Comparison of ENCODE assay signal across 9 cellular contexts in the genomic region with DNA sequence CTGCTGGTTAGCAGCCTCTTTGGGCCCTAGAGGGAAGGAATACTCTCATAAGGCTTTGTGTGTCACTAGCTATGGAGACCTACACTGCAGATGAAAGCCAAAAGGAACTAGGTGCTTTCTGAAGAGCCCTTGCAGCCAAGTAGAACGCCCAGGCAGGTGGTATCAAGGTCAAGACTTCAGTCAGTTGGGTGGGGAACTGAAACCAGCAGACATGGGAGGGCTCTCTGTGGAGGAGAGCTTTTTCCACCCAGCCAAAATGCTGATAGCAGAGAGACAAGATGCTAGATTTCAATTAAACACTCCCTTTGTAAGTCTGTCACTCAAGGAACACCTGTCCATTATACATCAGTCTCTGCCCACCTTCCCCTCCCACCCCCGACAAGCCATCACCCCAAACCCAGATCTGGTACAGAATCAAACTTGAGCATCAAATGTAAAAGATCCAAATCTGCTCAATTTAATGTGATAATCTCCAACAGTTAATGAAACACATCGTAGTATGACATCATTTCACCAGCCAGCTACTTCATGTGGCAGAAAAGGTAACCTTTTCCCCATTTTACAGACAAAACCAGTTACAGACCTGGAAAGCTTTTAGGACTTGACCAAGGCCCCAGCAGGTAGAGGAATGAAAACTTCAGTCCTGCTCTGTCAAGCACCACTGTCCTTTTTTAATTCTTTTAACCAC. TPM values are rescaled to one million over a fixed set of nuclear protein-coding genes. Genes with fewer than 3 reads are reported as not detected.
A peak's percentile ranks its signal among the peaks of the same experiment; 100 is the strongest.
DNase-seq lines count a peak whose midpoint lies in the region; ATAC-seq and TF ChIP-seq lines count a peak whose summit lies in the region.
"Had no signal": no experiment of that assay in that cellular context is flagged by ENCODE, and none has a peak within 500 bp of the region (broad histone marks: within the 10 kb centered on the region; RNA-seq: fewer than 3 reads in every experiment).

No MANE protein-coding gene starts in this region.

- H3K79me2 ChIP-seq in hepatocyte, result peaks cover 45% of the 10 kb centered on the region

- no peak for TF ChIP-seq CTCF in hepatocyte (IDR thresholded peaks at IDR 0.05; ENCODE audit: poor library complexity)

- intact Hi-C loops in Right ventricle myocardium superior (cut with DNase I), result no loop called here

- ATAC-seq in GM18861 (IDR thresholded peaks at IDR 0.05; ENCODE audit: unreplicated experiment) (peak; percentile 78), GM21576 (IDR thresholded peaks at IDR 0.05; ENCODE audit: unreplicated experiment) (peak; percentile 84), HG03457 (IDR thresholded peaks at IDR 0.05; ENCODE audit: unreplicated experiment) (peak; percentile 70), Right ventricle myocardium superior (ENCODE audit: poor library complexity) (no peak)

- peak overlapping the region; percentile 11 for H3K27ac ChIP-seq in hepatocyte

- H3K4me1 ChIP-seq in hepatocyte (ENCODE audit: insufficient read depth), result no peaks in the 10 kb centered on the region

- no peaks in the 10 kb centered on the region for H3K36me3 ChIP-seq in hepatocyte (replicated peaks; ENCODE audit: insufficient read depth, low read depth)

- H4K20me1 ChIP-seq in hepatocyte (ENCODE audit: insufficient read depth, poor library complexity, severe bottlenecking), result peaks cover 6% of the 10 kb centered on the region

- no peaks in the 10 kb centered on the region for H3K27me3 ChIP-seq in hepatocyte

- H2AFZ ChIP-seq in hepatocyte, result no peak overlapping the region

- H3K4me2 ChIP-seq in hepatocyte, result no peak overlapping the region

- H3K4me3 ChIP-seq in hepatocyte, result no peak overlapping the region

- DNase-seq in hepatocyte (ENCODE audit: low spot score), result no peak
- DNase-seq in cerebellum (ENCODE audit: low spot score), result no peak
- DNase-seq in Right ventricle myocardium superior, result no peak
- DNase-seq in NCI-H1092 (lab: John Stamatoyannopoulos, UW), result no peak
- DNase-seq in DMS153 treated with DMSO at 0.1 percent for 48 hours (lab: John Stamatoyannopoulos, UW; ENCODE audit: unreplicated experiment), result no peak
- DNase-seq: posterior cingulate gyrus had no signal

- no peaks in the 10 kb centered on the region for H3K9me2 ChIP-seq in hepatocyte (replicated peaks; ENCODE audit: insufficient read depth)

- WGBS in hepatocyte (ENCODE audit: low lambda C conversion rate, missing lambda C conversion rate), result 96% methylated on average over 3 of the region's 3 CpGs

- H3K9me3 ChIP-seq in hepatocyte (ENCODE audit: low read depth), result no peaks in the 10 kb centered on the region

RNA-seq across cellular contexts. Expression of a gene that starts 14.6 kb away (rescaled TPM):
- total RNA-seq in hepatocyte, result 25.6 and 30.9 TPM in 2 replicates
- 59.9 and 75.5 TPM in 2 replicates for polyA plus RNA-seq in hepatocyte
- total RNA-seq in cerebellum, result 45.5 TPM
- total RNA-seq in Right ventricle myocardium superior, result 152 TPM

RNA-seq across cellular contexts. Expression of a gene that starts 48.4 kb away (rescaled TPM):
- total RNA-seq in hepatocyte (19.1 and 19.4 TPM in 2 replicates), cerebellum (44.3 TPM), Right ventricle myocardium superior (17.1 TPM)
- polyA plus RNA-seq in hepatocyte, result 19.7 and 21.2 TPM in 2 replicates
